Comparison of ENCODE assay signal across 25 cellular contexts in the genomic region with DNA sequence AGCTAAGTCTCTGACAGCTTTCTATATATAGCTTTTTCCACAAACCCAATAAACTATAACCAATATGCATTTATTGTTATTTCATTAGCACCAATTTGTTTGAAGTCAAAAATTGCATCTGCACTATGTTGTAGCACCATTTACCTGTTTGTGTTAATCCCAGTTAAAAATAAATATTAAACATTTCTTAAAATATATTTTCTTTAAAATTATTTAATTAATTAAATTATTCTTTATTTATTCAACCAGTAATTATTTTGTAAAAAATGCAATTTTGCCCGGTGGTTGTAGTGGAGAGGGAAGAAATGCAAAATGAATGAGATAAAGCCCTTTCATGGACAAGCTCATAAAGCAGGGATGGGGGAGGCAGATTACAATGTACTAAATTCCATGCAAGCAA.
"Had no signal": no experiment of that assay in that cellular context is flagged by ENCODE, and none has a peak within 500 bp of the region (broad histone marks: within the 10 kb centered on the region; RNA-seq: fewer than 3 reads in every experiment).

No MANE protein-coding gene starts in this region.

- H3K27ac ChIP-seq: colonic mucosa, coronary artery, dorsolateral prefrontal cortex, epithelial cell of prostate, esophagus muscularis mucosa, esophagus squamous epithelium, foreskin keratinocyte, gastrocnemius medialis, gastroesophageal sphincter, heart left ventricle, heart right ventricle had no signal

- H3K36me3 ChIP-seq: colonic mucosa, esophagus muscularis mucosa, esophagus squamous epithelium, gastrocnemius medialis, gastroesophageal sphincter, heart left ventricle, heart right ventricle had no signal

- H3K9me3 ChIP-seq: colonic mucosa, esophagus muscularis mucosa, esophagus squamous epithelium, gastrocnemius medialis, gastroesophageal sphincter had no signal

- ATAC-seq: effector memory CD8-positive, alpha-beta T cell; esophagus mucosa; foreskin keratinocyte; gastrocnemius medialis; gastroesophageal sphincter; heart left ventricle; heart right ventricle had no signal

- DNase-seq: colonic mucosa; cortex of kidney; dermis blood vessel endothelial cell; dorsolateral prefrontal cortex; effector CD4-positive, alpha-beta T cell; effector CD8-positive, alpha-beta T cell; effector memory CD4-positive, alpha-beta T cell; effector memory CD8-positive, alpha-beta T cell; endodermal cell; erythroblast; esophagus squamous epithelium; foreskin fibroblast; foreskin keratinocyte; foreskin melanocyte; gastrocnemius medialis; glutamatergic neuron; head of caudate nucleus; heart left ventricle; heart right ventricle had no signal

- H3K27me3 ChIP-seq: colonic mucosa, dorsolateral prefrontal cortex, esophagus muscularis mucosa, esophagus squamous epithelium, foreskin keratinocyte, gastrocnemius medialis, gastroesophageal sphincter, heart left ventricle, heart right ventricle had no signal

- H3K4me1 ChIP-seq: colonic mucosa, esophagus muscularis mucosa, esophagus squamous epithelium, foreskin keratinocyte, gastrocnemius medialis, gastroesophageal sphincter, heart left ventricle, heart right ventricle had no signal

- H3K9me3 Mint-ChIP-seq: dendritic cell treated with granulocyte-macrophage colony-stimulating factor and Interleukin-4, amounts not matched to agents 40 ng/mL and 50 ng/mL, for 4 days; effector memory CD8-positive, alpha-beta T cell; endodermal cell had no signal

- H3K27ac Mint-ChIP-seq: dendritic cell treated with granulocyte-macrophage colony-stimulating factor and Interleukin-4, amounts not matched to agents 40 ng/mL and 50 ng/mL, for 4 days; effector memory CD8-positive, alpha-beta T cell; endodermal cell had no signal

- H3K4me3 Mint-ChIP-seq: dendritic cell treated with granulocyte-macrophage colony-stimulating factor and Interleukin-4, amounts not matched to agents 40 ng/mL and 50 ng/mL, for 4 days; effector memory CD8-positive, alpha-beta T cell; endodermal cell had no signal

- H3K4me3 ChIP-seq: colonic mucosa, coronary artery, dorsolateral prefrontal cortex, esophagus muscularis mucosa, esophagus squamous epithelium, gastrocnemius medialis, gastroesophageal sphincter, heart left ventricle, heart right ventricle had no signal

- H3K27me3 Mint-ChIP-seq: dendritic cell treated with granulocyte-macrophage colony-stimulating factor and Interleukin-4, amounts not matched to agents 40 ng/mL and 50 ng/mL, for 4 days; effector memory CD8-positive, alpha-beta T cell had no signal
